ENCODE assay signal across 8 cellular contexts in the genomic region with DNA sequence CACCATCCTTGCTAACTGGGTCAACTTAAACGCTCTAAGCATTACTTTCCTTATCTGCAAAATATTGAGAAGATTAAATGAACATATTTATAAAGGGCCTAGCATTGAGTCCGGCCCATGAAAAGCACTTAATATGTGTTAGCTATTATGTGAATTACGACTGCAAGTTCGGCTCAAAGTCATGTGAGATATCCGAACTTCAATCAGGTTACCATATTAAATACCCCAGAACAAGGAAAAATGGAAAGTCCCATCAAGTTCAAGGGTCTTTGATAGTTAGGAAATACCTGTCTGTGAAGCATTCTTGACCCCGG. TPM values are rescaled to one million over a fixed set of nuclear protein-coding genes. Genes with fewer than 3 reads are reported as not detected.
DNase-seq lines count a peak whose midpoint lies in the region; ATAC-seq, FAIRE-seq and TF ChIP-seq lines count a peak whose summit lies in the region.

No MANE protein-coding gene starts in this region.

- no peak for TF ChIP-seq RAD21 in GM12878 (IDR thresholded peaks at IDR 0.05; ENCODE audit: insufficient read depth, low read depth, low read length)

- peaks cover 0 to 14% (median 0%) of the 10 kb centered on the region in 11 experiments; a peak in 2 of 22 replicates for H4K20me1 ChIP-seq in BLaER1 treated with 17β-estradiol and CSF1 and Interleukin-3, amounts not matched to agents 10 nM and 100 nM
- H4K20me1 ChIP-seq in GM12878 (ENCODE audit: control insufficient read depth, insufficient read depth) = no peaks in the 10 kb centered on the region

- peak overlapping the region; percentile 9 to 95 (median 80); a peak in 18 of 22 replicates for H3K27ac ChIP-seq in BLaER1 treated with 17β-estradiol and CSF1 and Interleukin-3, amounts not matched to agents 10 nM and 100 nM
- 0 out of 2 replicates have a peak overlapping the region, but pooled peaks have one; percentile 20 for H3K27ac ChIP-seq in GM12878 (ENCODE audit: control insufficient read depth, insufficient read depth)
- H3K27ac ChIP-seq in muscle layer of duodenum (ENCODE audit: low read length) = peak overlapping the region; percentile 85

- peak overlapping the region; percentile 44 to 87 (median 63); a peak in 20 of 22 replicates for H3K4me2 ChIP-seq in BLaER1 treated with 17β-estradiol and CSF1 and Interleukin-3, amounts not matched to agents 10 nM and 100 nM
- peak overlapping the region; percentile 72 for H3K4me2 ChIP-seq in GM12878 (ENCODE audit: control insufficient read depth, insufficient read depth)

- H3K27me3 ChIP-seq in BLaER1 treated with 17β-estradiol and CSF1 and Interleukin-3, amounts not matched to agents 10 nM and 100 nM = no peaks in the 10 kb centered on the region
- no peaks in the 10 kb centered on the region for H3K27me3 ChIP-seq in GM12878 (replicated peaks in 1 of 2; ENCODE audit: control insufficient read depth in 2 of 2, insufficient read depth in 2 of 2, low read length in 1 of 2)
- no peaks in the 10 kb centered on the region for H3K27me3 ChIP-seq in muscle layer of duodenum (ENCODE audit: low read depth, low read length)

- peaks cover 0 to 5% (median 2%) of the 10 kb centered on the region in 11 experiments; a peak in 9 of 22 replicates for H3K36me3 ChIP-seq in BLaER1 treated with 17β-estradiol and CSF1 and Interleukin-3, amounts not matched to agents 10 nM and 100 nM
- H3K36me3 ChIP-seq in GM12878 (ENCODE audit: control insufficient read depth in 2 of 2, insufficient read depth in 2 of 2, low read length in 1 of 2) = no peaks in the 10 kb centered on the region
- no peaks in the 10 kb centered on the region for H3K36me3 ChIP-seq in muscle layer of duodenum (ENCODE audit: control insufficient read depth in 1 of 2, insufficient read depth in 2 of 2, low read length in 2 of 2)

- TF ChIP-seq POLR2A in GM12878 (IDR thresholded peaks at IDR 0.05; ENCODE audit: low read depth, low read length) = no peak

- 33% methylated on average over 6 of the region's 6 CpGs for WGBS in GM12878 (ENCODE audit: insufficient coverage, insufficient replicate concordance, low lambda C conversion rate, missing lambda C conversion rate)

- H3K9me3 ChIP-seq in BLaER1 treated with 17β-estradiol and CSF1 and Interleukin-3, amounts not matched to agents 10 nM and 100 nM (replicated peaks in 1 of 11) = no peaks in the 10 kb centered on the region
- H3K9me3 ChIP-seq in GM12878 (replicated peaks; ENCODE audit: control insufficient read depth, insufficient read depth, low read length) (no peaks in the 10 kb centered on the region; the same call in 2 of the 3 replicates), muscle layer of duodenum (ENCODE audit: control insufficient read depth in 1 of 2, low read length in 2 of 2) (no peaks in the 10 kb centered on the region)

- in situ Hi-C loops in GM12878 (cut with MboI) = no loop called here

- POLR2A ChIA-PET in GM12878 (lab: Charles Lee) = no interaction called here

- TSS peak; percentile 67 for BruUV-seq in GM12878 (replicated peaks; lab: Mats Ljungman, UMichigan)

- intact Hi-C loops in GM12878 (cut with micrococcal nuclease; ENCODE audit: unreplicated experiment) = loop anchor here (2.0 to 5.0 kb wide), 2 partner anchors 65 to 75 kb away; a partner anchor contains a TSS

- no peak for TF ChIP-seq CTCF in GM12878 (IDR thresholded peaks at IDR 0.05 in 2 of 3, conservative IDR thresholded peaks at IDR 0.05 in 1 of 3; ENCODE audit: control insufficient read depth in 2 of 3, extremely low read depth in 1 of 3, insufficient read depth in 1 of 3, low read depth in 3 of 3, low read length in 3 of 3)

- no peak for TF ChIP-seq EP300 in GM12878 (IDR thresholded peaks at IDR 0.05; ENCODE audit: borderline replicate concordance in 1 of 2, control insufficient read depth in 1 of 2, low read depth in 2 of 2, low read length in 2 of 2)

- peak overlapping the region in 3 of 11 experiments; percentile 88 to 92 (median 89); a peak in 4 of 22 replicates for H3K9ac ChIP-seq in BLaER1 treated with 17β-estradiol and CSF1 and Interleukin-3, amounts not matched to agents 10 nM and 100 nM
- no peak overlapping the region for H3K9ac ChIP-seq in GM12878 (ENCODE audit: control insufficient read depth, insufficient read depth, low read length)

- H3K4me3 ChIP-seq in BLaER1 treated with 17β-estradiol and CSF1 and Interleukin-3, amounts not matched to agents 10 nM and 100 nM = peak overlapping the region; percentile 58 to 74 (median 68); a peak in 19 of 20 replicates
- no peak overlapping the region; the same call in 1 of the 2 replicates for H3K4me3 ChIP-seq in GM12878
- peak overlapping the region; percentile 72 to 86 for H3K4me3 ChIP-seq in muscle layer of duodenum (ENCODE audit: low read depth in 1 of 2, low read length in 2 of 2)

- ATAC-seq in HG02642 (IDR thresholded peaks at IDR 0.05; ENCODE audit: poor library complexity, unreplicated experiment) (peak; percentile 3), GM12878 (peak; percentile 4), GM19023 (IDR thresholded peaks at IDR 0.05; ENCODE audit: unreplicated experiment) (no peak), HG03280 (IDR thresholded peaks at IDR 0.05; ENCODE audit: unreplicated experiment) (no peak), GM18909 (IDR thresholded peaks at IDR 0.05; ENCODE audit: poor library complexity, unreplicated experiment) (no peak)

- FAIRE-seq in GM12878 (lab: Jason Lieb, UNC) = no peak

- CTCF ChIA-PET in GM12878 (lab: Yijun Ruan, JAX) = no interaction called here

- H2AFZ ChIP-seq in GM12878 (ENCODE audit: control insufficient read depth, low read depth, low read length) = peak overlapping the region; percentile 92

- DNase-seq in GM12878 (ENCODE audit: low read depth, low spot score) (no peak), D341Med (ENCODE audit: low spot score) (no peak)

- peaks cover 15% of the 10 kb centered on the region for H3K79me2 ChIP-seq in GM12878 (ENCODE audit: control insufficient read depth, insufficient read depth, low read length)

- peaks cover 10 to 17% (median 14%) of the 10 kb centered on the region in 10 experiments for H3K4me1 ChIP-seq in BLaER1 treated with 17β-estradiol and CSF1 and Interleukin-3, amounts not matched to agents 10 nM and 100 nM
- H3K4me1 ChIP-seq in GM12878 (ENCODE audit: control insufficient read depth, insufficient read depth, low read length) = no peaks in the 10 kb centered on the region
- H3K4me1 ChIP-seq in muscle layer of duodenum (ENCODE audit: control insufficient read depth in 1 of 2, insufficient read depth in 2 of 2, low read length in 2 of 2) = peaks cover 6 to 10% of the 10 kb centered on the region in 2 donors

- SMC1A ChIA-PET in GM12878 (lab: Charles Lee; ENCODE audit: uncharacterized antibody, unreplicated experiment) = interaction anchor here (0.8 kb wide), 1 partner anchor 12 kb away, joined by 3 read pairs; no protein-coding TSS in a partner anchor

- RAD21 ChIA-PET in GM12878 (lab: Charles Lee; ENCODE audit: unreplicated experiment) = interaction anchor here (1.0 kb wide), 1 partner anchor 67 kb away, joined by 3 read pairs; no protein-coding TSS in a partner anchor

TF ChIP-seq in GM12878, 131 proteins besides CTCF, POLR2A, EP300 and RAD21 (continues in another document):
- TF ChIP-seq, protein P1, sequence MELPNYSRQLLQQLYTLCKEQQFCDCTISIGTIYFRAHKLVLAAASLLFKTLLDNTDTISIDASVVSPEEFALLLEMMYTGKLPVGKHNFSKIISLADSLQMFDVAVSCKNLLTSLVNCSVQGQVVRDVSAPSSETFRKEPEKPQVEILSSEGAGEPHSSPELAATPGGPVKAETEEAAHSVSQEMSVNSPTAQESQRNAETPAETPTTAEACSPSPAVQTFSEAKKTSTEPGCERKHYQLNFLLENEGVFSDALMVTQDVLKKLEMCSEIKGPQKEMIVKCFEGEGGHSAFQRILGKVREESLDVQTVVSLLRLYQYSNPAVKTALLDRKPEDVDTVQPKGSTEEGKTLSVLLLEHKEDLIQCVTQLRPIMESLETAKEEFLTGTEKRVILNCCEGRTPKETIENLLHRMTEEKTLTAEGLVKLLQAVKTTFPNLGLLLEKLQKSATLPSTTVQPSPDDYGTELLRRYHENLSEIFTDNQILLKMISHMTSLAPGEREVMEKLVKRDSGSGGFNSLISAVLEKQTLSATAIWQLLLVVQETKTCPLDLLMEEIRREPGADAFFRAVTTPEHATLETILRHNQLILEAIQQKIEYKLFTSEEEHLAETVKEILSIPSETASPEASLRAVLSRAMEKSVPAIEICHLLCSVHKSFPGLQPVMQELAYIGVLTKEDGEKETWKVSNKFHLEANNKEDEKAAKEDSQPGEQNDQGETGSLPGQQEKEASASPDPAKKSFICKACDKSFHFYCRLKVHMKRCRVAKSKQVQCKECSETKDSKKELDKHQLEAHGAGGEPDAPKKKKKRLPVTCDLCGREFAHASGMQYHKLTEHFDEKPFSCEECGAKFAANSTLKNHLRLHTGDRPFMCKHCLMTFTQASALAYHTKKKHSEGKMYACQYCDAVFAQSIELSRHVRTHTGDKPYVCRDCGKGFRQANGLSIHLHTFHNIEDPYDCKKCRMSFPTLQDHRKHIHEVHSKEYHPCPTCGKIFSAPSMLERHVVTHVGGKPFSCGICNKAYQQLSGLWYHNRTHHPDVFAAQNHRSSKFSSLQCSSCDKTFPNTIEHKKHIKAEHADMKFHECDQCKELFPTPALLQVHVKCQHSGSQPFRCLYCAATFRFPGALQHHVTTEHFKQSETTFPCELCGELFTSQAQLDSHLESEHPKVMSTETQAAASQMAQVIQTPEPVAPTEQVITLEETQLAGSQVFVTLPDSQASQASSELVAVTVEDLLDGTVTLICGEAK (IDR thresholded peaks at IDR 0.05; ENCODE audit: borderline replicate concordance) = no peak
- no peak for TF ChIP-seq SMC3 (IDR thresholded peaks at IDR 0.05; ENCODE audit: borderline replicate concordance, low read length)
- no peak for TF ChIP-seq EZH2 (IDR thresholded peaks at IDR 0.05; ENCODE audit: borderline replicate concordance, control insufficient read depth, low read depth, low read length)
- TF ChIP-seq GABPA (IDR thresholded peaks at IDR 0.05; ENCODE audit: low read depth) = 0 out of 2 replicates have a peak, but pooled peaks have one; percentile 25

RNA-seq across cellular contexts. Expression of a gene that starts 0.5 kb away (rescaled TPM):
- total RNA-seq in GM12878 (2013; cell fraction: nucleolus; rRNA removed) = 36.9 and 41.7 TPM in 2 replicates
- 14.3 and 14.8 TPM in 2 replicates for total RNA-seq in GM12878 (2014; rRNA removed)
- total RNA-seq in GM12878 (2014; rRNA removed; fragmentation: Illumina TruSeq; extraction: Trizol) = 13.6 and 13.9 TPM in 2 replicates
- total RNA-seq in GM12878 (2021) = 21.0 and 21.3 TPM in 2 replicates
- polyA plus RNA-seq in GM12878 (2011; ENCODE audit: low read depth) = 7.6 TPM
- 10.6 and 10.9 TPM in 2 replicates for polyA plus RNA-seq in GM12878 (2011; rRNA removed)
- 6.8 and 9.2 TPM in 2 replicates for polyA plus RNA-seq in GM12878 (2011; cell fraction: cytosol; rRNA removed)
- polyA plus RNA-seq in GM12878 (2011; cell fraction: nucleus; rRNA removed) = 15.6 and 18.8 TPM in 2 replicates
- polyA plus RNA-seq in GM12878 (2012) = 5.6 and 8.7 TPM in 2 replicates
- 10.6 and 11.9 TPM in 2 replicates for polyA plus RNA-seq in GM12878 (2014; fragmentation: Illumina TruSeq; extraction: Trizol)
- 1 to 10 TPM; 8.3 to 8.4 TPM for polyA plus RNA-seq in GM12878 (2014; fragmentation: Nextera tagmentation; extraction: Ambion mirVana)
- polyA plus RNA-seq in GM12878 (2014; rRNA removed) = 13.5 and 13.9 TPM in 2 replicates
- 10 to 100 TPM; 14.7 to 15.2 TPM for polyA plus RNA-seq in GM12878 (2016; fragmentation: Nextera tagmentation; extraction: Ambion mirVana)
- polyA minus RNA-seq in GM12878 (2011; rRNA and poly(A)+ RNA removed) = 14.6 and 17.6 TPM in 2 replicates
- polyA minus RNA-seq in GM12878 (2011; cell fraction: cytosol; rRNA and poly(A)+ RNA removed) = 4.9 and 5.8 TPM in 2 replicates
- 10.9 and 21.0 TPM in 2 replicates for polyA minus RNA-seq in GM12878 (2011; cell fraction: nucleus; rRNA and poly(A)+ RNA removed)

Comparison
In these comparisons a context has a peak if more than half of its experiments do, and no peak if none do; other contexts are left out.
1. H3K27ac ChIP-seq: peak in every context shown above with its lines; median percentile 85 in muscle layer of duodenum; 80 in BLaER1 treated with 17β-estradiol and CSF1 and Interleukin-3, amounts not matched to agents 10 nM and 100 nM; 20 in GM12878.
2. ATAC-seq: peak in HG02642 (single experiment) and GM12878 (single experiment); none in GM19023 (single experiment), HG03280 (single experiment) and GM18909 (single experiment).